In the genomic region with DNA sequence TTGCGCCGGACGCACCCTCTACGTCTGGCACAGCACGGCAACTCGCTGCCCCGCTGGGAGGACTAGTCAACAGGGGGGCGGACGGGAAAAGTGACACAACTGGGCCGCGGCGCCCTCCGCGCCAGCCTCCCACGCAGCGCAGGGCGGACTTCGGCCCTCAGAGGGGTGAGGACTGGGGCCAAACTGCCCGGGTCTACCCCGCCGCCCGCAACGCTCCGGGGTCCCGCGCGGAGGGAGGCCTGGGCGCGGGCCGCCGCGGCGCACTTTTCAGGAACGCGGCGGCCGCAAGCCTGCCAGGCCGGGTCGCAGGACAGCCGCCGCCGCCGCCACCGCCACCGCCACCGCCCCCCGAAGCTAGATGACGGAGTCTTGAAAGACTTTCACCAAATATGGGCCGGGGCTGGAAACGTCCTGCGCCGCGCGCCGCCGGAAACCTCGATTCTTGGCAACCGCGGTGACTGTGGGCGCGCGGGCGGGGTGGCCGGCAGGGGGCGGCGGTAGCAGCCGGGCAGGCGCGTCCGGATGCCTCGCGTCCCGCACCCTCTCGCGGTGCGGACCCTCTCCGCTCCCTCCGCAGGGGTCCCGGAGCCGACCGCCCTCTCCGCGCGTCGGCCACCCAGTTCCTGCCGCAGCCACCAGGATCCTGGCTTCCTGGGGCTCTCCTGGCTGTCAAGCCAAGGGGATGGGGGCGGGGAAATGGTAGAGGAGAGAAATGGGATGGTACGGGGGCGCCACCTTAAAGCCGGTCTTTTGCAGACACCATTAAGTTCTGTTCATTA, we compare ENCODE assay signal across 9 cellular contexts. TPM values are rescaled to one million over a fixed set of nuclear protein-coding genes. Genes with fewer than 3 reads are reported as not detected.
DNase-seq lines count a peak whose midpoint lies in the region; ATAC-seq, FAIRE-seq and TF ChIP-seq lines count a peak whose summit lies in the region.
"Had no signal": no experiment of that assay in that cellular context is flagged by ENCODE, and none has a peak within 500 bp of the region (broad histone marks: within the 10 kb centered on the region; RNA-seq: fewer than 3 reads in every experiment).

No MANE protein-coding gene starts in this region.

- no peak for TF ChIP-seq EP300 in HepG2 (IDR thresholded peaks at IDR 0.05; ENCODE audit: low read depth in 2 of 2, low read length in 2 of 2)
- no peak for TF ChIP-seq EP300 in HepG2 (CRISPR knock-in tag; IDR thresholded peaks at IDR 0.05; ENCODE audit: borderline replicate concordance)

- H3K27me3 Mint-ChIP-seq in dendritic cell treated with granulocyte-macrophage colony-stimulating factor and Interleukin-4, amounts not matched to agents 40 ng/mL and 50 ng/mL, for 4 days = peaks cover 65% of the 10 kb centered on the region

- peak overlapping the region; percentile 46 for H3K9ac ChIP-seq in SU-DHL-6 (ENCODE audit: low read length)
- H3K9ac ChIP-seq in HepG2 (ENCODE audit: insufficient read depth, low read depth, low read length) = peak overlapping the region; percentile 65

- no peak for FAIRE-seq in HepG2 (lab: Jason Lieb, UNC)
- FAIRE-seq: G401.6 had no signal

- H3K9me3 Mint-ChIP-seq in dendritic cell treated with granulocyte-macrophage colony-stimulating factor and Interleukin-4, amounts not matched to agents 40 ng/mL and 50 ng/mL, for 4 days = no peaks in the 10 kb centered on the region

- no peaks in the 10 kb centered on the region for H3K79me2 ChIP-seq in SU-DHL-6 (ENCODE audit: insufficient read depth, low read length)
- H3K79me2 ChIP-seq in HepG2 (ENCODE audit: insufficient read depth, low read length) = no peaks in the 10 kb centered on the region

- H3F3A ChIP-seq in SU-DHL-6 (ENCODE audit: insufficient read depth) = no peaks in the 10 kb centered on the region

- intact Hi-C loops in dendritic cell treated with granulocyte-macrophage colony-stimulating factor and Interleukin-4, amounts not matched to agents 40 ng/mL and 50 ng/mL, for 4 days (cut with micrococcal nuclease) = no loop called here
- intact Hi-C loops in HepG2 (cut with micrococcal nuclease; ENCODE audit: unreplicated experiment) = loop anchor here (1.0 kb wide), 3 partner anchors 115 to 317 kb away; no protein-coding TSS in a partner anchor

- BruUV-seq in HepG2 (replicated peaks; lab: Mats Ljungman, UMichigan) = no TSS peak

- in situ Hi-C loops in HepG2 (cut with HindIII; ENCODE audit: extremely low pct_ligation_motif_present, low pct_unique_long_range_greater_than_20kb) = loop anchor here (5.0 kb wide), 1 partner anchor 250 kb away; no protein-coding TSS in a partner anchor

- H3K36me3 ChIP-seq in SU-DHL-6 (ENCODE audit: low read length) (no peaks in the 10 kb centered on the region), HepG2 (replicated peaks in 1 of 2; ENCODE audit: control insufficient read depth in 1 of 2, insufficient read depth in 2 of 2, low read length in 2 of 2) (no peaks in the 10 kb centered on the region)

- H3K4me3 Mint-ChIP-seq in dendritic cell treated with granulocyte-macrophage colony-stimulating factor and Interleukin-4, amounts not matched to agents 40 ng/mL and 50 ng/mL, for 4 days = peak overlapping the region; percentile 52

- H3K9me3 ChIP-seq in SU-DHL-6 (ENCODE audit: insufficient read depth, low read length) = no peaks in the 10 kb centered on the region
- H3K9me3 ChIP-seq in HepG2 (ENCODE audit: low read length) = no peaks in the 10 kb centered on the region

- DNase-seq in NCI-H2227 (lab: John Stamatoyannopoulos, UW; ENCODE audit: unreplicated experiment) = peak; percentile 38
- no peak for DNase-seq in NCI-H2227 treated with DMSO at 0.1 percent for 48 hours (lab: John Stamatoyannopoulos, UW)
- DNase-seq in HUDEP-2 (lab: John Stamatoyannopoulos, UW; ENCODE audit: unreplicated experiment in 76 of 76) = peak in 64 of 76 experiments; percentile 4 to 74 (median 47)
- DNase-seq in HepG2 (ENCODE audit: low spot score) = peak; percentile 37
- peak; percentile 23 for DNase-seq in stimulated activated CD8-positive, alpha-beta memory T cell treated with anti-CD3 and anti-CD28 coated beads, Interleukin-7, amount 100 ng/mL, for 24 hours (ENCODE audit: low read depth)

- H3K27me3 ChIP-seq in SU-DHL-6 (ENCODE audit: low read length) (no peaks in the 10 kb centered on the region), HepG2 (ENCODE audit: control insufficient read depth in 1 of 2, insufficient read depth in 2 of 2, low read length in 2 of 2) (peaks cover 0 to 25% of the 10 kb centered on the region in 2 experiments; a peak in 4 of 5 replicates)

- H4K20me1 ChIP-seq in SU-DHL-6 (ENCODE audit: low read depth, low read length) (no peaks in the 10 kb centered on the region), HepG2 (ENCODE audit: insufficient read depth, low read length) (peaks cover 3% of the 10 kb centered on the region; the same call in 1 of the 2 replicates)

- peaks cover 37% of the 10 kb centered on the region for H3K4me1 Mint-ChIP-seq in dendritic cell treated with granulocyte-macrophage colony-stimulating factor and Interleukin-4, amounts not matched to agents 40 ng/mL and 50 ng/mL, for 4 days (ENCODE audit: low read depth)

- TF ChIP-seq CTCF in SU-DHL-6 (IDR thresholded peaks at IDR 0.05; ENCODE audit: insufficient read depth, low read length, poor library complexity, severe bottlenecking) (peak; percentile 51), HepG2 (CRISPR knock-in tag; IDR thresholded peaks at IDR 0.05) (peak; percentile 69)

- no peaks in the 10 kb centered on the region for H3K9me2 ChIP-seq in SU-DHL-6 (replicated peaks; ENCODE audit: insufficient read depth, low read length)

- no peaks in the 10 kb centered on the region for H3K36me3 Mint-ChIP-seq in dendritic cell treated with granulocyte-macrophage colony-stimulating factor and Interleukin-4, amounts not matched to agents 40 ng/mL and 50 ng/mL, for 4 days (ENCODE audit: low read depth)

- no peak overlapping the region for H3K27ac Mint-ChIP-seq in dendritic cell treated with granulocyte-macrophage colony-stimulating factor and Interleukin-4, amounts not matched to agents 40 ng/mL and 50 ng/mL, for 4 days

- peak; percentile 87 for ATAC-seq in GM21515 (IDR thresholded peaks at IDR 0.05; ENCODE audit: unreplicated experiment)
- ATAC-seq in HepG2 = peak; percentile 66

- 0 out of 4 replicates have a peak, but pooled peaks of 1 of the 2 experiments have one; percentile 15 for TF ChIP-seq POLR2A in HepG2 (IDR thresholded peaks at IDR 0.05; ENCODE audit: insufficient read depth in 1 of 2, low read depth in 2 of 2, low read length in 2 of 2)

- WGBS in HepG2 (ENCODE audit: low lambda C conversion rate) = 2% methylated on average over 27 of the region's 90 CpGs

- POLR2A ChIA-PET in HepG2 (lab: Yijun Ruan, JAX) = interaction anchor here (6.8 kb wide), 1 partner anchor 30 kb away, joined by 58 read pairs; no protein-coding TSS in a partner anchor

- H3K27ac ChIP-seq in SU-DHL-6 (ENCODE audit: low read depth, low read length) (no peak overlapping the region), HepG2 (ENCODE audit: extremely low read length, insufficient read depth, low read length) (no peak overlapping the region)

- peaks cover 55% of the 10 kb centered on the region for H3K4me1 ChIP-seq in HepG2 (ENCODE audit: insufficient read depth, low read length)

- H2AFZ ChIP-seq in SU-DHL-6 (ENCODE audit: low read depth, low read length, severe bottlenecking) = peak overlapping the region; percentile 55
- H2AFZ ChIP-seq in HepG2 (ENCODE audit: low read length) = peak overlapping the region; percentile 20

- CTCF ChIA-PET in HepG2 (lab: Yijun Ruan, JAX; ENCODE audit: low intra/inter-chr PET ratio, low total read pairs) = interaction anchor here (1.1 to 1.4 kb wide), 2 partner anchors 29 to 268 kb away, joined by 3 read pairs; no protein-coding TSS in a partner anchor

- peak overlapping the region; percentile 56 for H3K4me2 ChIP-seq in SU-DHL-6 (ENCODE audit: low read depth, low read length, poor library complexity, severe bottlenecking)
- peak overlapping the region; percentile 95 for H3K4me2 ChIP-seq in HepG2 (ENCODE audit: low read depth, low read length)

- peak overlapping the region; percentile 56 for H3K4me3 ChIP-seq in SU-DHL-6 (ENCODE audit: insufficient read depth, low read length, poor library complexity, severe bottlenecking)
- H3K4me3 ChIP-seq in HepG2 (replicated peaks in 1 of 3; ENCODE audit: insufficient read depth in 1 of 3, low read depth in 2 of 3, low read length in 3 of 3) = peak overlapping the region; percentile 63 to 90 (median 78)

- TF ChIP-seq RAD21 in HepG2 (CRISPR knock-in tag; IDR thresholded peaks at IDR 0.05) = peak; percentile 68

TF ChIP-seq in HepG2, 621 proteins besides CTCF, POLR2A, EP300 and RAD21 (continues in another document):
- 0 out of 2 replicates have a peak, but pooled peaks have one; percentile 14 for TF ChIP-seq EEA1 (CRISPR knock-in tag; IDR thresholded peaks at IDR 0.05; ENCODE audit: borderline replicate concordance)
- no peak for TF ChIP-seq MAFF (IDR thresholded peaks at IDR 0.05; ENCODE audit: low read depth, low read length)

RNA-seq across cellular contexts. Expression of a gene that starts 3.7 kb away (rescaled TPM):
- 1.2 and 2.6 TPM in 2 replicates for total RNA-seq in HepG2 (2016; rRNA removed; fragmentation: Illumina TruSeq; extraction: Trizol)
- total RNA-seq in HepG2 (2016; cell fraction: cytosol; rRNA removed; fragmentation: Illumina TruSeq; extraction: Trizol; ENCODE audit: low read depth) = 0.30 and 0.35 TPM in 2 replicates
- 1.3 and 2.6 TPM in 2 replicates for total RNA-seq in HepG2 (2016; cell fraction: insoluble cytoplasmic fraction; rRNA removed; fragmentation: Illumina TruSeq; extraction: Trizol)
- 0.96 and 1.2 TPM in 2 replicates for total RNA-seq in HepG2 (2016; cell fraction: membrane; rRNA removed; fragmentation: Illumina TruSeq; extraction: Trizol)
- total RNA-seq in HepG2 (2016; cell fraction: nucleus; rRNA removed; fragmentation: Illumina TruSeq; extraction: Trizol) = 7.9 and 8.7 TPM in 2 replicates
- 12.5 and 14.9 TPM in 2 replicates for polyA plus RNA-seq in HepG2 (2011; rRNA removed)
- polyA plus RNA-seq in HepG2 (2011; cell fraction: cytosol; rRNA removed) = 14.0 and 14.8 TPM in 2 replicates
- 39.7 and 43.2 TPM in 2 replicates for polyA plus RNA-seq in HepG2 (2011; cell fraction: nucleus; rRNA removed)
- 12.9 and 24.7 TPM in 2 replicates for polyA plus RNA-seq in HepG2 (2012)
- 0.79 and 0.81 TPM in 2 replicates for polyA plus RNA-seq in HepG2 (2016; cell fraction: cytosol; fragmentation: Illumina TruSeq; extraction: Trizol; ENCODE audit: low read depth)
- 2.6 and 3.5 TPM in 2 replicates for polyA plus RNA-seq in HepG2 (2016; cell fraction: insoluble cytoplasmic fraction; fragmentation: Illumina TruSeq; extraction: Trizol; ENCODE audit: low read depth)
- 1.3 and 2.1 TPM in 2 replicates for polyA plus RNA-seq in HepG2 (2016; cell fraction: membrane; fragmentation: Illumina TruSeq; extraction: Trizol; ENCODE audit: low read depth)
- polyA plus RNA-seq in HepG2 (2016; cell fraction: nucleus; fragmentation: Illumina TruSeq; extraction: Trizol; ENCODE audit: insufficient read depth, low read depth) = 35.0 and 36.4 TPM in 2 replicates
- 6.4 and 13.6 TPM in 2 replicates for polyA minus RNA-seq in HepG2 (2011; rRNA and poly(A)+ RNA removed; ENCODE audit: low replicate concordance)
- polyA minus RNA-seq in HepG2 (2011; cell fraction: cytosol; rRNA and poly(A)+ RNA removed) = 13.9 and 16.1 TPM in 2 replicates
- polyA minus RNA-seq in HepG2 (2011; cell fraction: nucleus; rRNA and poly(A)+ RNA removed) = 23.2 TPM in 2 replicates
